Comparison of ENCODE assay signal across 1 cellular context in the genomic region with DNA sequence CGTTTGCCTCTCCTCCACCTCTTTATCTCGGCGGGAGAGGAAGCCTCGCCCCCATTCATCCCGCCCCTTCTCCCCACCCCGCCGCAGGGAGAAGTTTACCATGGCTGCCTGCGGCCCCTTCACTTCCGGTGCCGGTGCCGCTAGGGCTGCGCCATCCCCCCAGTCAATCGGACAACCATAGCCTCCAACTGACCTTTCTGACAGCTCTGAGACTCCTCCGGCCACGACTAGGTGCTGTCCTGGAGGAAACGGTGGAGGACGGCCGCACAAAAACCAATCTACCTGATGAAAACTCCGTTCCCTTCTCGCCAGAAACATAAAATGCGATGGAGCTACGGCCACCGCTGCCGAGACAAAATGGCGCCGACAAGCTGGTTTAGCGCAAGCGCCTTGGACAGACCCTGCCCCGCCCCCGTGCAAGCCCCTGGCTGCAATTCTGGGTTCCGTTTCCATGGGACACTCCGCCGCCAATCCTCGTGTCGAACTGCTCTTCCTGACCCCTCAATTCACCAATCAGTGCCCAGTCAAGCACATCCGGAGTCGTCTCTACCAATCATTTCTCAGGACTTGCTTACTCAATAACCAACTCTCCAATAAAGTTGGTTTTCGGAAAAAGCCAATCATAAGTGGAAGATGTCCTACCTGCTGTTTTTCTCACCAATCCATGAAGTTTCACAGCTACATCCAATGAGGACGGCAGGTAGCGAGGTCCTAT.
TF ChIP-seq lines count a peak whose summit lies in the region.

No MANE protein-coding gene starts in this region.

TF ChIP-seq in HepG2, 621 proteins besides CTCF, POLR2A, EP300 and RAD21 (continued from another document and continues in another):
- TF ChIP-seq, protein P1, sequence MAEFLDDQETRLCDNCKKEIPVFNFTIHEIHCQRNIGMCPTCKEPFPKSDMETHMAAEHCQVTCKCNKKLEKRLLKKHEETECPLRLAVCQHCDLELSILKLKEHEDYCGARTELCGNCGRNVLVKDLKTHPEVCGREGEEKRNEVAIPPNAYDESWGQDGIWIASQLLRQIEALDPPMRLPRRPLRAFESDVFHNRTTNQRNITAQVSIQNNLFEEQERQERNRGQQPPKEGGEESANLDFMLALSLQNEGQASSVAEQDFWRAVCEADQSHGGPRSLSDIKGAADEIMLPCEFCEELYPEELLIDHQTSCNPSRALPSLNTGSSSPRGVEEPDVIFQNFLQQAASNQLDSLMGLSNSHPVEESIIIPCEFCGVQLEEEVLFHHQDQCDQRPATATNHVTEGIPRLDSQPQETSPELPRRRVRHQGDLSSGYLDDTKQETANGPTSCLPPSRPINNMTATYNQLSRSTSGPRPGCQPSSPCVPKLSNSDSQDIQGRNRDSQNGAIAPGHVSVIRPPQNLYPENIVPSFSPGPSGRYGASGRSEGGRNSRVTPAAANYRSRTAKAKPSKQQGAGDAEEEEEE (CRISPR knock-in tag; IDR thresholded peaks at IDR 0.05; ENCODE audit: borderline replicate concordance) = no peak
- no peak for TF ChIP-seq GZF1 (CRISPR knock-in tag; IDR thresholded peaks at IDR 0.05)
- no peak for TF ChIP-seq ZNF496 (CRISPR knock-in tag; IDR thresholded peaks at IDR 0.05; ENCODE audit: insufficient replicate concordance)
- TF ChIP-seq ZEB1 (IDR thresholded peaks at IDR 0.05; ENCODE audit: insufficient replicate concordance, low read depth) = no peak
- no peak for TF ChIP-seq SMC3 (IDR thresholded peaks at IDR 0.05; ENCODE audit: low read length)
- TF ChIP-seq, protein P2, sequence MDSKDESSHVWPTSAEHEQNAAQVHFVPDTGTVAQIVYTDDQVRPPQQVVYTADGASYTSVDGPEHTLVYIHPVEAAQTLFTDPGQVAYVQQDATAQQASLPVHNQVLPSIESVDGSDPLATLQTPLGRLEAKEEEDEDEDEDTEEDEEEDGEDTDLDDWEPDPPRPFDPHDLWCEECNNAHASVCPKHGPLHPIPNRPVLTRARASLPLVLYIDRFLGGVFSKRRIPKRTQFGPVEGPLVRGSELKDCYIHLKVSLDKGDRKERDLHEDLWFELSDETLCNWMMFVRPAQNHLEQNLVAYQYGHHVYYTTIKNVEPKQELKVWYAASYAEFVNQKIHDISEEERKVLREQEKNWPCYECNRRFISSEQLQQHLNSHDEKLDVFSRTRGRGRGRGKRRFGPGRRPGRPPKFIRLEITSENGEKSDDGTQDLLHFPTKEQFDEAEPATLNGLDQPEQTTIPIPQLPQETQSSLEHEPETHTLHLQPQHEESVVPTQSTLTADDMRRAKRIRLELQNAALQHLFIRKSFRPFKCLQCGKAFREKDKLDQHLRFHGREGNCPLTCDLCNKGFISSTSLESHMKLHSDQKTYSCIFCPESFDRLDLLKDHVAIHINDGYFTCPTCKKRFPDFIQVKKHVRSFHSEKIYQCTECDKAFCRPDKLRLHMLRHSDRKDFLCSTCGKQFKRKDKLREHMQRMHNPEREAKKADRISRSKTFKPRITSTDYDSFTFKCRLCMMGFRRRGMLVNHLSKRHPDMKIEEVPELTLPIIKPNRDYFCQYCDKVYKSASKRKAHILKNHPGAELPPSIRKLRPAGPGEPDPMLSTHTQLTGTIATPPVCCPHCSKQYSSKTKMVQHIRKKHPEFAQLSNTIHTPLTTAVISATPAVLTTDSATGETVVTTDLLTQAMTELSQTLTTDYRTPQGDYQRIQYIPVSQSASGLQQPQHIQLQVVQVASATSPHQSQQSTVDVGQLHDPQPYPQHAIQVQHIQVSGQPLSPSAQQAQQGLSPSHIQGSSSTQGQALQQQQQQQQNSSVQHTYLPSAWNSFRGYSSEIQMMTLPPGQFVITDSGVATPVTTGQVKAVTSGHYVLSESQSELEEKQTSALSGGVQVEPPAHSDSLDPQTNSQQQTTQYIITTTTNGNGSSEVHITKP (CRISPR knock-in tag; IDR thresholded peaks at IDR 0.05; ENCODE audit: low read depth) = 0 out of 2 replicates have a peak, but pooled peaks have one; percentile 28
- TF ChIP-seq, protein P3, sequence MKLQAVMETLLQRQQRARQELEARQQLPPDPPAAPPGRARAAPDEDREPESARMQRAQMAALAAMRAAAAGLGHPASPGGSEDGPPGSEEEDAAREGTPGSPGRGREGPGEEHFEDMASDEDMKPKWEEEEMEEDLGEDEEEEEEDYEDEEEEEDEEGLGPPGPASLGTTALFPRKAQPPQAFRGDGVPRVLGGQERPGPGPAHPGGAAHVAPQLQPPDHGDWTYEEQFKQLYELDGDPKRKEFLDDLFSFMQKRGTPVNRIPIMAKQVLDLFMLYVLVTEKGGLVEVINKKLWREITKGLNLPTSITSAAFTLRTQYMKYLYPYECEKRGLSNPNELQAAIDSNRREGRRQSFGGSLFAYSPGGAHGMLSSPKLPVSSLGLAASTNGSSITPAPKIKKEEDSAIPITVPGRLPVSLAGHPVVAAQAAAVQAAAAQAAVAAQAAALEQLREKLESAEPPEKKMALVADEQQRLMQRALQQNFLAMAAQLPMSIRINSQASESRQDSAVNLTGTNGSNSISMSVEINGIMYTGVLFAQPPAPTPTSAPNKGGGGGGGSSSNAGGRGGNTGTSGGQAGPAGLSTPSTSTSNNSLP (IDR thresholded peaks at IDR 0.05; ENCODE audit: low read depth, low read length) = no peak
- no peak for TF ChIP-seq SMAD1 (CRISPR knock-in tag; IDR thresholded peaks at IDR 0.05; ENCODE audit: borderline replicate concordance, low read depth)
- TF ChIP-seq FIP1L1 (IDR thresholded peaks at IDR 0.05; ENCODE audit: borderline replicate concordance, insufficient read depth, low read depth, low read length) = no peak
- TF ChIP-seq REL (CRISPR knock-in tag; conservative IDR thresholded peaks at IDR 0.05) = no peak
- TF ChIP-seq, protein P4, sequence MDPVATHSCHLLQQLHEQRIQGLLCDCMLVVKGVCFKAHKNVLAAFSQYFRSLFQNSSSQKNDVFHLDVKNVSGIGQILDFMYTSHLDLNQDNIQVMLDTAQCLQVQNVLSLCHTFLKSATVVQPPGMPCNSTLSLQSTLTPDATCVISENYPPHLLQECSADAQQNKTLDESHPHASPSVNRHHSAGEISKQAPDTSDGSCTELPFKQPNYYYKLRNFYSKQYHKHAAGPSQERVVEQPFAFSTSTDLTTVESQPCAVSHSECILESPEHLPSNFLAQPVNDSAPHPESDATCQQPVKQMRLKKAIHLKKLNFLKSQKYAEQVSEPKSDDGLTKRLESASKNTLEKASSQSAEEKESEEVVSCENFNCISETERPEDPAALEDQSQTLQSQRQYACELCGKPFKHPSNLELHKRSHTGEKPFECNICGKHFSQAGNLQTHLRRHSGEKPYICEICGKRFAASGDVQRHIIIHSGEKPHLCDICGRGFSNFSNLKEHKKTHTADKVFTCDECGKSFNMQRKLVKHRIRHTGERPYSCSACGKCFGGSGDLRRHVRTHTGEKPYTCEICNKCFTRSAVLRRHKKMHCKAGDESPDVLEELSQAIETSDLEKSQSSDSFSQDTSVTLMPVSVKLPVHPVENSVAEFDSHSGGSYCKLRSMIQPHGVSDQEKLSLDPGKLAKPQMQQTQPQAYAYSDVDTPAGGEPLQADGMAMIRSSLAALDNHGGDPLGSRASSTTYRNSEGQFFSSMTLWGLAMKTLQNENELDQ (CRISPR knock-in tag; IDR thresholded peaks at IDR 0.05; ENCODE audit: borderline replicate concordance) = no peak
- no peak for TF ChIP-seq ZNF737 (CRISPR knock-in tag; IDR thresholded peaks at IDR 0.05; ENCODE audit: borderline replicate concordance)
- no peak for TF ChIP-seq SNAPC2 (CRISPR knock-in tag; IDR thresholded peaks at IDR 0.05)
- TF ChIP-seq LCORL (IDR thresholded peaks at IDR 0.05) = no peak
- TF ChIP-seq LCORL (CRISPR knock-in tag; IDR thresholded peaks at IDR 0.05) = 0 out of 2 replicates have a peak, but pooled peaks have one; percentile 16
- peak; percentile 63; the same call in 1 of the 2 replicates for TF ChIP-seq CEBPB (IDR thresholded peaks at IDR 0.05; ENCODE audit: borderline replicate concordance, low read depth, low read length)
- TF ChIP-seq, protein P5, sequence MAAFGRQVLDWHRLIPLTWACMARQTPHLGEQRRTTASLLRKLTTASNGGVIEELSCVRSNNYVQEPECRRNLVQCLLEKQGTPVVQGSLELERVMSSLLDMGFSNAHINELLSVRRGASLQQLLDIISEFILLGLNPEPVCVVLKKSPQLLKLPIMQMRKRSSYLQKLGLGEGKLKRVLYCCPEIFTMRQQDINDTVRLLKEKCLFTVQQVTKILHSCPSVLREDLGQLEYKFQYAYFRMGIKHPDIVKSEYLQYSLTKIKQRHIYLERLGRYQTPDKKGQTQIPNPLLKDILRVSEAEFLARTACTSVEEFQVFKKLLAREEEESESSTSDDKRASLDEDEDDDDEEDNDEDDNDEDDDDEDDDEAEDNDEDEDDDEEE (CRISPR knock-in tag; IDR thresholded peaks at IDR 0.05) = no peak
- TF ChIP-seq MBNL3 (CRISPR knock-in tag; conservative IDR thresholded peaks at IDR 0.05) = peak; percentile 98
- TF ChIP-seq, protein P6, sequence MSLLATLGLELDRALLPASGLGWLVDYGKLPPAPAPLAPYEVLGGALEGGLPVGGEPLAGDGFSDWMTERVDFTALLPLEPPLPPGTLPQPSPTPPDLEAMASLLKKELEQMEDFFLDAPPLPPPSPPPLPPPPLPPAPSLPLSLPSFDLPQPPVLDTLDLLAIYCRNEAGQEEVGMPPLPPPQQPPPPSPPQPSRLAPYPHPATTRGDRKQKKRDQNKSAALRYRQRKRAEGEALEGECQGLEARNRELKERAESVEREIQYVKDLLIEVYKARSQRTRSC (CRISPR knock-in tag; IDR thresholded peaks at IDR 0.05; ENCODE audit: low read depth) = no peak
- TF ChIP-seq, protein P7, sequence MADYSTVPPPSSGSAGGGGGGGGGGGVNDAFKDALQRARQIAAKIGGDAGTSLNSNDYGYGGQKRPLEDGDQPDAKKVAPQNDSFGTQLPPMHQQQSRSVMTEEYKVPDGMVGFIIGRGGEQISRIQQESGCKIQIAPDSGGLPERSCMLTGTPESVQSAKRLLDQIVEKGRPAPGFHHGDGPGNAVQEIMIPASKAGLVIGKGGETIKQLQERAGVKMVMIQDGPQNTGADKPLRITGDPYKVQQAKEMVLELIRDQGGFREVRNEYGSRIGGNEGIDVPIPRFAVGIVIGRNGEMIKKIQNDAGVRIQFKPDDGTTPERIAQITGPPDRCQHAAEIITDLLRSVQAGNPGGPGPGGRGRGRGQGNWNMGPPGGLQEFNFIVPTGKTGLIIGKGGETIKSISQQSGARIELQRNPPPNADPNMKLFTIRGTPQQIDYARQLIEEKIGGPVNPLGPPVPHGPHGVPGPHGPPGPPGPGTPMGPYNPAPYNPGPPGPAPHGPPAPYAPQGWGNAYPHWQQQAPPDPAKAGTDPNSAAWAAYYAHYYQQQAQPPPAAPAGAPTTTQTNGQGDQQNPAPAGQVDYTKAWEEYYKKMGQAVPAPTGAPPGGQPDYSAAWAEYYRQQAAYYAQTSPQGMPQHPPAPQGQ (CRISPR knock-in tag; IDR thresholded peaks at IDR 0.05; ENCODE audit: borderline replicate concordance) = no peak
- TF ChIP-seq, protein P8, sequence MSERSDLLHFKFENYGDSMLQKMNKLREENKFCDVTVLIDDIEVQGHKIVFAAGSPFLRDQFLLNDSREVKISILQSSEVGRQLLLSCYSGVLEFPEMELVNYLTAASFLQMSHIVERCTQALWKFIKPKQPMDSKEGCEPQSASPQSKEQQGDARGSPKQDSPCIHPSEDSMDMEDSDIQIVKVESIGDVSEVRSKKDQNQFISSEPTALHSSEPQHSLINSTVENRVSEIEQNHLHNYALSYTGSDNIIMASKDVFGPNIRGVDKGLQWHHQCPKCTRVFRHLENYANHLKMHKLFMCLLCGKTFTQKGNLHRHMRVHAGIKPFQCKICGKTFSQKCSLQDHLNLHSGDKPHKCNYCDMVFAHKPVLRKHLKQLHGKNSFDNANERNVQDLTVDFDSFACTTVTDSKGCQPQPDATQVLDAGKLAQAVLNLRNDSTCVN (CRISPR knock-in tag; IDR thresholded peaks at IDR 0.05; ENCODE audit: borderline replicate concordance) = no peak
- no peak for TF ChIP-seq PLRG1 (conservative IDR thresholded peaks at IDR 0.05)
- no peak for TF ChIP-seq ZNF317 (CRISPR knock-in tag; IDR thresholded peaks at IDR 0.05)
- peak; percentile 89 for TF ChIP-seq RFXAP (CRISPR knock-in tag; IDR thresholded peaks at IDR 0.05; ENCODE audit: borderline replicate concordance)
- TF ChIP-seq ZFP82 (CRISPR knock-in tag; IDR thresholded peaks at IDR 0.05; ENCODE audit: borderline replicate concordance) = no peak
- TF ChIP-seq, protein P9, sequence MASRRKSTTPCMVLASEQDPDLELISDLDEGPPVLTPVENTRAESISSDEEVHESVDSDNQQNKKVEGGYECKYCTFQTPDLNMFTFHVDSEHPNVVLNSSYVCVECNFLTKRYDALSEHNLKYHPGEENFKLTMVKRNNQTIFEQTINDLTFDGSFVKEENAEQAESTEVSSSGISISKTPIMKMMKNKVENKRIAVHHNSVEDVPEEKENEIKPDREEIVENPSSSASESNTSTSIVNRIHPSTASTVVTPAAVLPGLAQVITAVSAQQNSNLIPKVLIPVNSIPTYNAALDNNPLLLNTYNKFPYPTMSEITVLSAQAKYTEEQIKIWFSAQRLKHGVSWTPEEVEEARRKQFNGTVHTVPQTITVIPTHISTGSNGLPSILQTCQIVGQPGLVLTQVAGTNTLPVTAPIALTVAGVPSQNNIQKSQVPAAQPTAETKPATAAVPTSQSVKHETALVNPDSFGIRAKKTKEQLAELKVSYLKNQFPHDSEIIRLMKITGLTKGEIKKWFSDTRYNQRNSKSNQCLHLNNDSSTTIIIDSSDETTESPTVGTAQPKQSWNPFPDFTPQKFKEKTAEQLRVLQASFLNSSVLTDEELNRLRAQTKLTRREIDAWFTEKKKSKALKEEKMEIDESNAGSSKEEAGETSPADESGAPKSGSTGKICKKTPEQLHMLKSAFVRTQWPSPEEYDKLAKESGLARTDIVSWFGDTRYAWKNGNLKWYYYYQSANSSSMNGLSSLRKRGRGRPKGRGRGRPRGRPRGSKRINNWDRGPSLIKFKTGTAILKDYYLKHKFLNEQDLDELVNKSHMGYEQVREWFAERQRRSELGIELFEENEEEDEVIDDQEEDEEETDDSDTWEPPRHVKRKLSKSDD (CRISPR knock-in tag; IDR thresholded peaks at IDR 0.05; ENCODE audit: low read depth) = no peak; the same call in 1 of the 2 replicates
- TF ChIP-seq DPF2 (CRISPR knock-in tag; IDR thresholded peaks at IDR 0.05; ENCODE audit: borderline replicate concordance, low read depth) = no peak
- TF ChIP-seq GATAD1 (CRISPR knock-in tag; IDR thresholded peaks at IDR 0.05) = peak; percentile 67
- TF ChIP-seq, protein P10, sequence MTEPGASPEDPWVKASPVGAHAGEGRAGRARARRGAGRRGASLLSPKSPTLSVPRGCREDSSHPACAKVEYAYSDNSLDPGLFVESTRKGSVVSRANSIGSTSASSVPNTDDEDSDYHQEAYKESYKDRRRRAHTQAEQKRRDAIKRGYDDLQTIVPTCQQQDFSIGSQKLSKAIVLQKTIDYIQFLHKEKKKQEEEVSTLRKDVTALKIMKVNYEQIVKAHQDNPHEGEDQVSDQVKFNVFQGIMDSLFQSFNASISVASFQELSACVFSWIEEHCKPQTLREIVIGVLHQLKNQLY (CRISPR knock-in tag; IDR thresholded peaks at IDR 0.05) = no peak
- TF ChIP-seq, protein P11, sequence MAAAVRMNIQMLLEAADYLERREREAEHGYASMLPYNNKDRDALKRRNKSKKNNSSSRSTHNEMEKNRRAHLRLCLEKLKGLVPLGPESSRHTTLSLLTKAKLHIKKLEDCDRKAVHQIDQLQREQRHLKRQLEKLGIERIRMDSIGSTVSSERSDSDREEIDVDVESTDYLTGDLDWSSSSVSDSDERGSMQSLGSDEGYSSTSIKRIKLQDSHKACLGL (CRISPR knock-in tag; IDR thresholded peaks at IDR 0.05) = no peak
- TF ChIP-seq, protein P12, sequence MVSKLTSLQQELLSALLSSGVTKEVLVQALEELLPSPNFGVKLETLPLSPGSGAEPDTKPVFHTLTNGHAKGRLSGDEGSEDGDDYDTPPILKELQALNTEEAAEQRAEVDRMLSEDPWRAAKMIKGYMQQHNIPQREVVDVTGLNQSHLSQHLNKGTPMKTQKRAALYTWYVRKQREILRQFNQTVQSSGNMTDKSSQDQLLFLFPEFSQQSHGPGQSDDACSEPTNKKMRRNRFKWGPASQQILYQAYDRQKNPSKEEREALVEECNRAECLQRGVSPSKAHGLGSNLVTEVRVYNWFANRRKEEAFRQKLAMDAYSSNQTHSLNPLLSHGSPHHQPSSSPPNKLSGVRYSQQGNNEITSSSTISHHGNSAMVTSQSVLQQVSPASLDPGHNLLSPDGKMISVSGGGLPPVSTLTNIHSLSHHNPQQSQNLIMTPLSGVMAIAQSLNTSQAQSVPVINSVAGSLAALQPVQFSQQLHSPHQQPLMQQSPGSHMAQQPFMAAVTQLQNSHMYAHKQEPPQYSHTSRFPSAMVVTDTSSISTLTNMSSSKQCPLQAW (CRISPR knock-in tag; IDR thresholded peaks at IDR 0.05) = no peak
